ENCODE assay signal across 19 cellular contexts in the genomic region with DNA sequence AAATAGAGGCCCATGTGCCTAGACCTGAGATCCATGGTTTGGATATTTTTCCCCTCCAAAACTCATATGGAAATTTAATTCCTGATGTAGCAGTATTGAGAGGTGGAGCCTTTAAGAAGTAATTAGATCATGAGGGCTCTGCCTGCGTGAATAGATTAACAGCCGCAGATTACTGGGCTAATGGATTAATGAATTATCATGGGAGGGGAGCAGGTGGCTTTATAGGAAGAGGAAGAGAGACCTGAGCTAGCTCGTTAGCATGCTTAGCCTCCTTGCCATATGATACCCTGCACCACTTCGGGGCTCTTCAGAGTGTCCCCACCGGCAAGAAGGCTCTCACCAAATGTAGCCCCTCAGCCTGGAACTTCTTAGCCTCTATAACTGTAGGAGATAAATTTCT.
"Had no signal": no experiment of that assay in that cellular context is flagged by ENCODE, and none has a peak within 500 bp of the region (broad histone marks: within the 10 kb centered on the region; RNA-seq: fewer than 3 reads in every experiment).

No MANE protein-coding gene starts in this region.

- H3K36me3 Mint-ChIP-seq: activated naive CD8-positive, alpha-beta T cell treated with anti-CD3 and anti-CD28 coated beads for 36 hours; naive thymus-derived CD8-positive, alpha-beta T cell had no signal

- H3K9me3 Mint-ChIP-seq: activated CD4-positive, alpha-beta T cell treated with anti-CD3 and anti-CD28 coated beads, Interleukin-2, amount 10 ng/mL, durations not matched to agents 24 days and 14 days; activated naive CD8-positive, alpha-beta T cell treated with anti-CD3 and anti-CD28 coated beads for 36 hours; central memory CD8-positive, alpha-beta T cell; naive thymus-derived CD8-positive, alpha-beta T cell had no signal

- ATAC-seq: activated CD8-positive, alpha-beta T cell treated with anti-CD3 and anti-CD28 coated beads, Interleukin-2, amount 10 ng/mL, durations not matched to agents 7 days and 5 days; naive thymus-derived CD8-positive, alpha-beta T cell had no signal

- DNase-seq: activated CD4-positive, alpha-beta T cell treated with anti-CD3 and anti-CD28 coated beads, Interleukin-2, amount 10 ng/mL, durations not matched to agents 24 days and 14 days; activated CD4-positive, CD25-positive, alpha-beta regulatory T cell; activated CD8-positive, alpha-beta memory T cell treated with anti-CD3 and anti-CD28 coated beads, Interleukin-2, amount 50 U/mL, for 4 hours; activated CD8-positive, alpha-beta T cell treated with anti-CD3 and anti-CD28 coated beads, Interleukin-2, amount 10 ng/mL, durations not matched to agents 7 days and 5 days; activated gamma-delta T cell treated with Interleukin-2 at 50 U/mL for 16 hours; activated naive CD8-positive, alpha-beta T cell treated with anti-CD3 and anti-CD28 coated beads for 36 hours; amygdala; brain microvascular endothelial cell; esophagus squamous epithelium; left ventricle myocardium inferior; mesenchymal stem cell; naive thymus-derived CD8-positive, alpha-beta T cell; retina; stimulated activated CD4-positive, alpha-beta T cell treated with anti-CD3 and anti-CD28 coated beads, Interleukin-15, amount 100 ng/mL, for 24 hours; stimulated activated CD4-positive, alpha-beta T cell treated with anti-CD3 and anti-CD28 coated beads, Interleukin-4, amount 100 ng/mL, for 1 hour; stimulated activated naive CD4-positive, alpha-beta T cell; trophoblast cell had no signal

- H3K4me3 Mint-ChIP-seq: activated CD4-positive, alpha-beta T cell treated with anti-CD3 and anti-CD28 coated beads, Interleukin-2, amount 10 ng/mL, durations not matched to agents 24 days and 14 days; activated CD8-positive, alpha-beta T cell treated with anti-CD3 and anti-CD28 coated beads, Interleukin-2, amount 10 ng/mL, durations not matched to agents 7 days and 5 days; activated naive CD8-positive, alpha-beta T cell treated with anti-CD3 and anti-CD28 coated beads for 36 hours; central memory CD8-positive, alpha-beta T cell; naive thymus-derived CD8-positive, alpha-beta T cell had no signal

- FAIRE-seq: TTC549 had no signal

- H3K4me1 Mint-ChIP-seq: activated CD4-positive, alpha-beta T cell treated with anti-CD3 and anti-CD28 coated beads, Interleukin-2, amount 10 ng/mL, durations not matched to agents 24 days and 14 days; activated naive CD8-positive, alpha-beta T cell treated with anti-CD3 and anti-CD28 coated beads for 36 hours; central memory CD8-positive, alpha-beta T cell; naive thymus-derived CD8-positive, alpha-beta T cell had no signal

- H3K27ac Mint-ChIP-seq: activated CD4-positive, alpha-beta T cell treated with anti-CD3 and anti-CD28 coated beads, Interleukin-2, amount 10 ng/mL, durations not matched to agents 24 days and 14 days; activated CD8-positive, alpha-beta T cell treated with anti-CD3 and anti-CD28 coated beads, Interleukin-2, amount 10 ng/mL, durations not matched to agents 7 days and 5 days; activated naive CD8-positive, alpha-beta T cell treated with anti-CD3 and anti-CD28 coated beads for 36 hours; naive thymus-derived CD8-positive, alpha-beta T cell had no signal
